ENCODE assay signal across 1 cellular context in the genomic region with DNA sequence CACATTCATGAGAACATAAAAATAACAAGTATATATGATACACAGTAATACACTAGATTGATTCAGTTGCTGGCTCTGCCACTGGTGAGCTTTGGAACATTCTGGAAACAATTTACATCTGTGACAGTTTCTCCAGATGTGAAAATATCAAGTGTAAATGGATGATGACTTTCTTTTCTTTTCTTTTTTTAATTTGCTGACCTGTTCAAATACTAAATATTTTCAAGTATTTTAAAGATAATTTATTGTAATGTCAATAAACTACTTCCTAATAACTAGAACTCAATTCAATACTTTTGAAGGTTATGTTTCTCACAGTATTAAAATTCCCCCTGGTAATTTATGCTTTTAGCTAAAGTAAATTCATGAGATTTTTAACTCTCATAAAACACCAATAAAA.
TF ChIP-seq lines count a peak whose summit lies in the region.

No MANE protein-coding gene starts in this region.

TF ChIP-seq in HepG2, 621 proteins besides CTCF, POLR2A, EP300 and RAD21 (continued from another document):
- TF ChIP-seq, protein P1, sequence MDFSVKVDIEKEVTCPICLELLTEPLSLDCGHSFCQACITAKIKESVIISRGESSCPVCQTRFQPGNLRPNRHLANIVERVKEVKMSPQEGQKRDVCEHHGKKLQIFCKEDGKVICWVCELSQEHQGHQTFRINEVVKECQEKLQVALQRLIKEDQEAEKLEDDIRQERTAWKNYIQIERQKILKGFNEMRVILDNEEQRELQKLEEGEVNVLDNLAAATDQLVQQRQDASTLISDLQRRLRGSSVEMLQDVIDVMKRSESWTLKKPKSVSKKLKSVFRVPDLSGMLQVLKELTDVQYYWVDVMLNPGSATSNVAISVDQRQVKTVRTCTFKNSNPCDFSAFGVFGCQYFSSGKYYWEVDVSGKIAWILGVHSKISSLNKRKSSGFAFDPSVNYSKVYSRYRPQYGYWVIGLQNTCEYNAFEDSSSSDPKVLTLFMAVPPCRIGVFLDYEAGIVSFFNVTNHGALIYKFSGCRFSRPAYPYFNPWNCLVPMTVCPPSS (IDR thresholded peaks at IDR 0.05) = no peak
- TF ChIP-seq AKNA (CRISPR knock-in tag; IDR thresholded peaks at IDR 0.05; ENCODE audit: borderline replicate concordance) (no peak), ZNF550 (CRISPR knock-in tag; IDR thresholded peaks at IDR 0.05; ENCODE audit: borderline replicate concordance) (no peak), MAFK (conservative IDR thresholded peaks at IDR 0.05 in 1 of 2, IDR thresholded peaks at IDR 0.05 in 1 of 2; ENCODE audit: low read length in 2 of 2) (peak; percentile 31 to 72), MAFF (IDR thresholded peaks at IDR 0.05; ENCODE audit: low read depth, low read length) (peak; percentile 39; the same call in 1 of the 2 replicates), ZNF703 (CRISPR knock-in tag; IDR thresholded peaks at IDR 0.05; ENCODE audit: borderline replicate concordance) (no peak), REL (CRISPR knock-in tag; conservative IDR thresholded peaks at IDR 0.05) (no peak), ATF4 (CRISPR knock-in tag; IDR thresholded peaks at IDR 0.05) (no peak)
- TF ChIP-seq, protein P2, sequence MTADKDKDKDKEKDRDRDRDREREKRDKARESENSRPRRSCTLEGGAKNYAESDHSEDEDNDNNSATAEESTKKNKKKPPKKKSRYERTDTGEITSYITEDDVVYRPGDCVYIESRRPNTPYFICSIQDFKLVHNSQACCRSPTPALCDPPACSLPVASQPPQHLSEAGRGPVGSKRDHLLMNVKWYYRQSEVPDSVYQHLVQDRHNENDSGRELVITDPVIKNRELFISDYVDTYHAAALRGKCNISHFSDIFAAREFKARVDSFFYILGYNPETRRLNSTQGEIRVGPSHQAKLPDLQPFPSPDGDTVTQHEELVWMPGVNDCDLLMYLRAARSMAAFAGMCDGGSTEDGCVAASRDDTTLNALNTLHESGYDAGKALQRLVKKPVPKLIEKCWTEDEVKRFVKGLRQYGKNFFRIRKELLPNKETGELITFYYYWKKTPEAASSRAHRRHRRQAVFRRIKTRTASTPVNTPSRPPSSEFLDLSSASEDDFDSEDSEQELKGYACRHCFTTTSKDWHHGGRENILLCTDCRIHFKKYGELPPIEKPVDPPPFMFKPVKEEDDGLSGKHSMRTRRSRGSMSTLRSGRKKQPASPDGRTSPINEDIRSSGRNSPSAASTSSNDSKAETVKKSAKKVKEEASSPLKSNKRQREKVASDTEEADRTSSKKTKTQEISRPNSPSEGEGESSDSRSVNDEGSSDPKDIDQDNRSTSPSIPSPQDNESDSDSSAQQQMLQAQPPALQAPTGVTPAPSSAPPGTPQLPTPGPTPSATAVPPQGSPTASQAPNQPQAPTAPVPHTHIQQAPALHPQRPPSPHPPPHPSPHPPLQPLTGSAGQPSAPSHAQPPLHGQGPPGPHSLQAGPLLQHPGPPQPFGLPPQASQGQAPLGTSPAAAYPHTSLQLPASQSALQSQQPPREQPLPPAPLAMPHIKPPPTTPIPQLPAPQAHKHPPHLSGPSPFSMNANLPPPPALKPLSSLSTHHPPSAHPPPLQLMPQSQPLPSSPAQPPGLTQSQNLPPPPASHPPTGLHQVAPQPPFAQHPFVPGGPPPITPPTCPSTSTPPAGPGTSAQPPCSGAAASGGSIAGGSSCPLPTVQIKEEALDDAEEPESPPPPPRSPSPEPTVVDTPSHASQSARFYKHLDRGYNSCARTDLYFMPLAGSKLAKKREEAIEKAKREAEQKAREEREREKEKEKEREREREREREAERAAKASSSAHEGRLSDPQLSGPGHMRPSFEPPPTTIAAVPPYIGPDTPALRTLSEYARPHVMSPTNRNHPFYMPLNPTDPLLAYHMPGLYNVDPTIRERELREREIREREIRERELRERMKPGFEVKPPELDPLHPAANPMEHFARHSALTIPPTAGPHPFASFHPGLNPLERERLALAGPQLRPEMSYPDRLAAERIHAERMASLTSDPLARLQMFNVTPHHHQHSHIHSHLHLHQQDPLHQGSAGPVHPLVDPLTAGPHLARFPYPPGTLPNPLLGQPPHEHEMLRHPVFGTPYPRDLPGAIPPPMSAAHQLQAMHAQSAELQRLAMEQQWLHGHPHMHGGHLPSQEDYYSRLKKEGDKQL (CRISPR knock-in tag; IDR thresholded peaks at IDR 0.05; ENCODE audit: low read depth) = no peak
- TF ChIP-seq, protein P3, sequence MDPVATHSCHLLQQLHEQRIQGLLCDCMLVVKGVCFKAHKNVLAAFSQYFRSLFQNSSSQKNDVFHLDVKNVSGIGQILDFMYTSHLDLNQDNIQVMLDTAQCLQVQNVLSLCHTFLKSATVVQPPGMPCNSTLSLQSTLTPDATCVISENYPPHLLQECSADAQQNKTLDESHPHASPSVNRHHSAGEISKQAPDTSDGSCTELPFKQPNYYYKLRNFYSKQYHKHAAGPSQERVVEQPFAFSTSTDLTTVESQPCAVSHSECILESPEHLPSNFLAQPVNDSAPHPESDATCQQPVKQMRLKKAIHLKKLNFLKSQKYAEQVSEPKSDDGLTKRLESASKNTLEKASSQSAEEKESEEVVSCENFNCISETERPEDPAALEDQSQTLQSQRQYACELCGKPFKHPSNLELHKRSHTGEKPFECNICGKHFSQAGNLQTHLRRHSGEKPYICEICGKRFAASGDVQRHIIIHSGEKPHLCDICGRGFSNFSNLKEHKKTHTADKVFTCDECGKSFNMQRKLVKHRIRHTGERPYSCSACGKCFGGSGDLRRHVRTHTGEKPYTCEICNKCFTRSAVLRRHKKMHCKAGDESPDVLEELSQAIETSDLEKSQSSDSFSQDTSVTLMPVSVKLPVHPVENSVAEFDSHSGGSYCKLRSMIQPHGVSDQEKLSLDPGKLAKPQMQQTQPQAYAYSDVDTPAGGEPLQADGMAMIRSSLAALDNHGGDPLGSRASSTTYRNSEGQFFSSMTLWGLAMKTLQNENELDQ (CRISPR knock-in tag; IDR thresholded peaks at IDR 0.05; ENCODE audit: borderline replicate concordance) = no peak
TF ChIP-seq in HepG2: peak in this region for 2.
